28 cellular contexts compared by ENCODE assay signal in genomic region chr1:191052888-191053287, GRCh38.
"Had no signal": no experiment of that assay in that cellular context is flagged by ENCODE, and none has a peak within 500 bp of the region (broad histone marks: within the 10 kb centered on the region; RNA-seq: fewer than 3 reads in every experiment).

No MANE protein-coding gene starts in this region.

- H3K9me3 Mint-ChIP-seq: nephron, neural progenitor cell, type B pancreatic cell had no signal

- H3K4me1 Mint-ChIP-seq: natural killer cell; nephron; neural progenitor cell; stimulated activated effector memory CD8-positive, alpha-beta T cell treated with anti-CD3 and anti-CD28 coated beads, Interleukin-12 subunit alpha, Interleukin-12 subunit beta, amount 100 ng/mL, for 72 hours; stimulated activated naive B cell treated with anti-CD40 and anti-IgM and Interleukin-4, amounts not matched to agents 10 μg/mL and 1 μg/mL and 100 μg/mL, for 72 hours had no signal

- H3K4me3 Mint-ChIP-seq: natural killer cell; nephron; neural progenitor cell; stimulated activated effector memory CD8-positive, alpha-beta T cell treated with anti-CD3 and anti-CD28 coated beads, Interleukin-12 subunit alpha, Interleukin-12 subunit beta, amount 100 ng/mL, for 72 hours; stimulated activated naive B cell treated with anti-CD40 and anti-IgM and Interleukin-4, amounts not matched to agents 10 μg/mL and 1 μg/mL and 100 μg/mL, for 72 hours; stimulated activated naive CD8-positive, alpha-beta T cell treated with anti-CD3 and anti-CD28 coated beads, Interleukin-15, Interleukin-2, amounts not matched to agents 100 ng/mL and 50 ng/mL, for 24 hours; type B pancreatic cell had no signal

- H3K27ac Mint-ChIP-seq: natural killer cell; nephron; neural progenitor cell; progenitor cell of endocrine pancreas; stimulated activated effector memory CD8-positive, alpha-beta T cell treated with anti-CD3 and anti-CD28 coated beads, Interleukin-12 subunit alpha, Interleukin-12 subunit beta, amount 100 ng/mL, for 72 hours; stimulated activated naive B cell treated with anti-CD40 and anti-IgM and Interleukin-4, amounts not matched to agents 10 μg/mL and 1 μg/mL and 100 μg/mL, for 72 hours; stimulated activated naive CD8-positive, alpha-beta T cell treated with anti-CD3 and anti-CD28 coated beads, Interleukin-15, Interleukin-2, amounts not matched to agents 100 ng/mL and 50 ng/mL, for 24 hours; type B pancreatic cell had no signal

- FAIRE-seq: small intestine had no signal

- H3K4me3 ChIP-seq: neural progenitor cell, ovary, psoas muscle, right lobe of liver, sigmoid colon, suprapubic skin, testis, tibial artery, transverse colon, upper lobe of right lung, uterus had no signal

- ATAC-seq: natural killer cell; psoas muscle; right cardiac atrium; right lobe of liver; stimulated activated effector memory CD8-positive, alpha-beta T cell treated with anti-CD3 and anti-CD28 coated beads, Interleukin-12 subunit alpha, Interleukin-12 subunit beta, amount 100 ng/mL, for 72 hours; stimulated activated naive B cell treated with anti-CD40 and anti-IgM and Interleukin-4, amounts not matched to agents 10 μg/mL and 1 μg/mL and 100 μg/mL, for 72 hours; upper lobe of right lung had no signal

- H3K27me3 Mint-ChIP-seq: progenitor cell of endocrine pancreas; stimulated activated naive B cell treated with anti-CD40 and anti-IgM and Interleukin-4, amounts not matched to agents 10 μg/mL and 1 μg/mL and 100 μg/mL, for 72 hours; stimulated activated naive CD8-positive, alpha-beta T cell treated with anti-CD3 and anti-CD28 coated beads, Interleukin-15, Interleukin-2, amounts not matched to agents 100 ng/mL and 50 ng/mL, for 24 hours; type B pancreatic cell had no signal

- DNase-seq: natural killer cell; occipital lobe; ovary; posterior cingulate gyrus; psoas muscle; right cardiac atrium; right lobe of liver; sigmoid colon; small intestine; stimulated activated CD4-positive, alpha-beta T cell treated with anti-CD3 and anti-CD28 coated beads, Interleukin-15, amount 100 ng/mL, for 24 hours; stimulated activated CD4-positive, alpha-beta T cell treated with anti-CD3 and anti-CD28 coated beads, Interleukin-2, amount 100 ng/mL, for 24 hours; stimulated activated CD4-positive, alpha-beta T cell treated with anti-CD3 and anti-CD28 coated beads, Interleukin-2, amount 100 ng/mL, for 48 hours; stimulated activated CD4-positive, alpha-beta T cell treated with anti-CD3 and anti-CD28 coated beads, Interleukin-4, amount 100 ng/mL, for 24 hours; stimulated activated naive B cell treated with anti-CD40 and anti-IgM and Interleukin-4, amounts not matched to agents 10 μg/mL and 1 μg/mL and 100 μg/mL, for 72 hours; stimulated activated naive CD4-positive, alpha-beta T cell treated with Interleukin-2 at 50 U/mL for 16 hours; substantia nigra; testis; tibial artery; transverse colon; upper lobe of right lung; uterus had no signal
